ENCODE assay signal across 1 cellular context in the genomic region with DNA sequence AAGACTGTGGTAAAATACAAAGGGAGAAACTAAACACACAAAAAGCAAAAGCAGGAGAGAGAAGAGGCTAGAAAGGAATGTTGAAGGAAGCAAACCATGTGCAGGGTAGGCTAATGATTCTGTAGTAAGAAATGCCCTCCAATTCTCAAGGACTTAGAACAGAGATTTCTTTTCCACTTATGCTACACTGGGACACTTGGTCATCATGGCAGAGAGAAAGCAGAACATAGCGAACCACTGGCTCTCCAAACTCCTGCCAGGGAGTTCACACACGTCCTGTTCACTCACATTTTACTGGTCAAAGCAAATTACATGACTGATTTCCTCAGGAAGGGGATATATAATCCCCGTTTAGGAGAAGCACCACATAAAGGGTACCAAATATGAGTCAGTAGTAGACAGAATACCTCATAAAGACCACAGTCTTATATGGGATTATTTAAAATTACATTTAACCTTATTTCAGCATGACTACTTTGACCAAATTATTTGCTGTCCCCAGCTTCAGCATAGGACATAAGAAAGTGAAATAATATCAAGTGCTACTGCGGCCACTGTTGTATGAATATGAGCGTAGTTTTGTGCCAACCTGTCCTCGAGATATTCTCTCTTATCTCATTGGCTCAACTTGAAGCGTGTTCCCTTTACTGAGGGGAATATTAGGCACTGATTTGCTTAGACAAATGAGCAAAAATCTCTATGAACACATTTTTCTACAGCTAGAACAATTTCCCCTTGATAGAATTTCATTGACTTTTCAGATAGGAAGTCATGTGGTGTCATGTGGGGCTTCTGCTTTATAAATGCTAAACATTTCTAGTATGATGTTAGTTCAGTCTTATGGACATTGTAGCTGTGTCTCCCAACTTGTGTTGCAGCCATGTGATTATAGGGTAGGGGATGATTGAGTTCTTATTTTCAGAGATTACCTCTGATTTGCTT.
TF ChIP-seq lines count a peak whose summit lies in the region.

No MANE protein-coding gene starts in this region.

TF ChIP-seq in H1, 55 proteins besides CTCF, POLR2A, EP300 and RAD21:
- no peak for TF ChIP-seq SAP30 (IDR thresholded peaks at IDR 0.05; ENCODE audit: insufficient read depth, insufficient replicate concordance, low read length)
- TF ChIP-seq TEAD4 (IDR thresholded peaks at IDR 0.05; ENCODE audit: low read depth, low read length): no peak
- no peak for TF ChIP-seq MAFK (IDR thresholded peaks at IDR 0.05; ENCODE audit: low read depth, low read length)
- TF ChIP-seq GTF2F1 (IDR thresholded peaks at IDR 0.05; ENCODE audit: borderline replicate concordance, low read depth, low read length): no peak
- no peak for TF ChIP-seq POLR2AphosphoS5 (IDR thresholded peaks at IDR 0.05; ENCODE audit: low read depth, low read length)
- TF ChIP-seq BRCA1 (IDR thresholded peaks at IDR 0.05; ENCODE audit: low read depth, low read length): no peak
- TF ChIP-seq JUND (IDR thresholded peaks at IDR 0.05; ENCODE audit: low read length): no peak
- no peak for TF ChIP-seq KDM5A (IDR thresholded peaks at IDR 0.05; ENCODE audit: low read length)
- TF ChIP-seq, protein P1, sequence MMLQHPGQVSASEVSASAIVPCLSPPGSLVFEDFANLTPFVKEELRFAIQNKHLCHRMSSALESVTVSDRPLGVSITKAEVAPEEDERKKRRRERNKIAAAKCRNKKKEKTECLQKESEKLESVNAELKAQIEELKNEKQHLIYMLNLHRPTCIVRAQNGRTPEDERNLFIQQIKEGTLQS (IDR thresholded peaks at IDR 0.05; ENCODE audit: insufficient read depth, low read depth, low read length): no peak
- no peak for TF ChIP-seq CBX5 (IDR thresholded peaks at IDR 0.05; ENCODE audit: low read depth, low read length)
- no peak for TF ChIP-seq HDAC2 (IDR thresholded peaks at IDR 0.05; ENCODE audit: borderline replicate concordance in 1 of 2, low read depth in 2 of 2, low read length in 2 of 2)
- no peak for TF ChIP-seq SP4 (IDR thresholded peaks at IDR 0.05; ENCODE audit: low read length)
- TF ChIP-seq HDAC6 (IDR thresholded peaks at IDR 0.05; ENCODE audit: low read depth, low read length): no peak
- no peak for TF ChIP-seq CHD1 (IDR thresholded peaks at IDR 0.05; ENCODE audit: low read depth, low read length)
